Comparison of ENCODE assay signal across 22 cellular contexts in the genomic region with DNA sequence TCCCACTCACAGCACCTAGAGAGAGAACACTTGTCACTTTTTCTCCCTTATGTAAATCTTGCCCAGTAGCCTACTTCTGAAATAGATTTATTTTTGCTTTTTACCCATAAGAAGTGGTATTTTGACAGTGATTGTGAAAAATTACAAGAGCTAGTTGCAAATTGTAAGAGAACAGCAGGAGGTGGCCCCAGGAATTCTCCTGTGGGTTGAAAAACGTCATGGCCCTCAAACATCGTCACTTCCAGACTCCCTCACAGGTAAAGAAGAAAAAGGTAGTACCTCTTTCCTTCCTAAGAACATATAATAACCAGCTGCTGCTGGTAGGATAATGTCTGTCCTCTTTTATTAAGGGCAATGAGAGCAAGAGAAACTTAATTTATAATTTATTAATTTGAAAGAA.
A peak's percentile ranks its signal among the peaks of the same experiment; 100 is the strongest.
DNase-seq lines count a peak whose midpoint lies in the region; ATAC-seq and TF ChIP-seq lines count a peak whose summit lies in the region.
"Had no signal": no experiment of that assay in that cellular context is flagged by ENCODE, and none has a peak within 500 bp of the region (broad histone marks: within the 10 kb centered on the region; RNA-seq: fewer than 3 reads in every experiment).

No MANE protein-coding gene starts in this region.

- H4K20me1 ChIP-seq in KMS-11 (ENCODE audit: insufficient read depth): no peaks in the 10 kb centered on the region
- H4K20me1 ChIP-seq: BLaER1 had no signal

- no peaks in the 10 kb centered on the region for H3K27me3 ChIP-seq in KMS-11 (ENCODE audit: insufficient read depth, low read depth)
- H3K27me3 ChIP-seq: BE2C, BLaER1 had no signal

- no peaks in the 10 kb centered on the region for H3K36me3 ChIP-seq in KMS-11 (ENCODE audit: insufficient read depth)
- H3K36me3 ChIP-seq: BLaER1 had no signal

- no peak overlapping the region for H3K4me3 ChIP-seq in KMS-11 (IDR thresholded peaks at IDR 0.05; ENCODE audit: insufficient read depth, low read depth, low read length)
- H3K4me3 ChIP-seq: BLaER1, GM12878 had no signal

- H3K4me2 ChIP-seq in KMS-11: 0 out of 2 replicates have a peak overlapping the region, but pooled peaks have one; percentile 73
- H3K4me2 ChIP-seq: BLaER1 had no signal

- peak; percentile 31 for ATAC-seq in GM18867 (IDR thresholded peaks at IDR 0.05; ENCODE audit: unreplicated experiment)
- ATAC-seq in GM19463 (IDR thresholded peaks at IDR 0.05; ENCODE audit: unreplicated experiment): no peak
- ATAC-seq in HG02759 (IDR thresholded peaks at IDR 0.05; ENCODE audit: unreplicated experiment): no peak
- ATAC-seq: GM12878 had no signal

- no peaks in the 10 kb centered on the region for H3K79me2 ChIP-seq in KMS-11 (ENCODE audit: insufficient read depth, low read depth)

- no peak for TF ChIP-seq CTCF in KMS-11 (conservative IDR thresholded peaks at IDR 0.05; ENCODE audit: low read depth, low read length)

- no peak overlapping the region for H2AFZ ChIP-seq in KMS-11 (ENCODE audit: low read depth)

- no peak overlapping the region for H3K9ac ChIP-seq in KMS-11
- H3K9ac ChIP-seq: BLaER1 had no signal

- H3K4me1 ChIP-seq in KMS-11 (ENCODE audit: low read depth, poor library complexity, severe bottlenecking): peaks cover 93% of the 10 kb centered on the region

- no peak overlapping the region for H3K27ac ChIP-seq in KMS-11
- H3K27ac ChIP-seq: BLaER1 had no signal

- DNase-seq in putamen (ENCODE audit: low spot score): peak; percentile 17
- DNase-seq: 8988T; ACHN; BE2C; C1 segment of cervical spinal cord; CD4-positive, alpha-beta memory T cell; CD4-positive, CD25-positive, alpha-beta regulatory T cell; CD8-positive, alpha-beta memory T cell; COR-L47; DMS 273 treated with DMSO at 0.1 percent for 48 hours; DMS153; DMS53; DMS79; DND-41; EL; GDM1 had no signal
